ENCODE assay signal across 18 cellular contexts in the genomic region with DNA sequence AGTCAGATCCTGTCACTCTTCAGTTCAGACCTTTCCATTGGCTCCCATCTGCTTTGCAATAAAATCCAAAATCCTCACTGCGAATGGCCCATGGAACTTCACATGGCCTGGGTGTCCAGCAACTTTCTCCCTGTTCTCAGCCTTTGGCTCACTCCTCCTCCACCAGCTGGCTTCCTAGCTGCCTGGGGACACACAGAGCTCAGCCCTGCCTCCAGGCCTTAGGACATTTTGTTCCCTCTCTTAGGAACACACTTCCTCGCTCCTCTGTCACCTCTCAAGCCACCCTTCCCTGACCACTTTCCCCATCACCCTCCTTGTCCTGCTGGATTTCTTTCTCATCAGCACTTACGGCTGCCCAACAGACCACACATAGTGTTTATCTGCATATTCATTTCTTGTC.
DNase-seq lines count a peak whose midpoint lies in the region; ATAC-seq, FAIRE-seq and TF ChIP-seq lines count a peak whose summit lies in the region.
"Had no signal": no experiment of that assay in that cellular context is flagged by ENCODE, and none has a peak within 500 bp of the region (broad histone marks: within the 10 kb centered on the region; RNA-seq: fewer than 3 reads in every experiment).

No MANE protein-coding gene starts in this region.

- POLR2A ChIA-PET in WTC11 (lab: Charles Lee): no interaction called here
- POLR2A ChIA-PET in naive thymus-derived CD4-positive, alpha-beta T cell (lab: Charles Lee): no interaction called here

- H3F3A ChIP-seq in neural progenitor cell (ENCODE audit: low read depth): no peaks in the 10 kb centered on the region

- no peaks in the 10 kb centered on the region for H3K36me3 Mint-ChIP-seq in WTC11
- no peaks in the 10 kb centered on the region for H3K36me3 Mint-ChIP-seq in neural progenitor cell
- no peaks in the 10 kb centered on the region for H3K36me3 Mint-ChIP-seq in naive thymus-derived CD4-positive, alpha-beta T cell
- H3K36me3 Mint-ChIP-seq: CD4-positive, alpha-beta memory T cell had no signal

- ATAC-seq in WTC11: no peak
- ATAC-seq in heart right ventricle: peak in 6 of 8 donors; percentile 33 to 91 (median 76)
- ATAC-seq in naive thymus-derived CD4-positive, alpha-beta T cell: no peak
- no peak for ATAC-seq in HG03045 (IDR thresholded peaks at IDR 0.05; ENCODE audit: unreplicated experiment)

- no peak overlapping the region for H2AFZ ChIP-seq in neural progenitor cell (replicated peaks)

- no peaks in the 10 kb centered on the region for H3K79me2 ChIP-seq in neural progenitor cell (ENCODE audit: low read depth)

- no peak overlapping the region for H3K4me2 ChIP-seq in neural progenitor cell

- H3K27ac ChIP-seq in heart right ventricle (no peak overlapping the region), neural progenitor cell (no peak overlapping the region)
- H3K27ac ChIP-seq in naive thymus-derived CD4-positive, alpha-beta T cell (ENCODE audit: low read depth, low read length): no peak overlapping the region
- H3K27ac ChIP-seq: HL-60, SJCRH30 had no signal

- H3K4me1 Mint-ChIP-seq in WTC11 (peaks cover 17% of the 10 kb centered on the region), neural progenitor cell (no peaks in the 10 kb centered on the region)
- no peaks in the 10 kb centered on the region for H3K4me1 Mint-ChIP-seq in naive thymus-derived CD4-positive, alpha-beta T cell
- H3K4me1 Mint-ChIP-seq: B cell; CD4-positive, alpha-beta memory T cell had no signal

- H3K9ac ChIP-seq in neural progenitor cell: no peak overlapping the region

- DNase-seq in WTC11 (ENCODE audit: low spot score): no peak
- peak in 1 of 2 donors; percentile 40 for DNase-seq in heart right ventricle
- no peak for DNase-seq in neural progenitor cell (ENCODE audit: low spot score)
- DNase-seq in urothelium cell line (ENCODE audit: low spot score): no peak
- DNase-seq in naive thymus-derived CD4-positive, alpha-beta T cell: no peak
- DNase-seq in NCI-H524 treated with DMSO at 0.1 percent for 48 hours (lab: John Stamatoyannopoulos, UW): no peak
- DNase-seq: CD4-positive, alpha-beta memory T cell; MV-4-11; NCI-H1417; NCI-H1930; NCI-H446 treated with DMSO at 0.1 percent for 48 hours; NCI-H774; RPMI8226; SJCRH30 had no signal

- H3K9me3 Mint-ChIP-seq in WTC11: 0 out of 2 replicates have a peak, but pooled peaks cover 4% of the 10 kb centered on the region
- H3K9me3 Mint-ChIP-seq in neural progenitor cell: no peaks in the 10 kb centered on the region
- peaks cover 0 to 5% (median 0%) of the 10 kb centered on the region in 11 donors for H3K9me3 Mint-ChIP-seq in naive thymus-derived CD4-positive, alpha-beta T cell

- 69 to 75% methylated on average over 3 of the region's 3 CpGs for WGBS in heart right ventricle, 2 donors

- H3K4me1 ChIP-seq in heart right ventricle (peaks cover 0 to 11% (median 7%) of the 10 kb centered on the region in 9 donors), neural progenitor cell (no peaks in the 10 kb centered on the region)
- H3K4me1 ChIP-seq in naive thymus-derived CD4-positive, alpha-beta T cell (ENCODE audit: control insufficient read depth in 2 of 2, insufficient read depth in 2 of 2, low read length in 2 of 2): no peaks in the 10 kb centered on the region
- H3K4me1 ChIP-seq: HAP-1, SJCRH30 had no signal

- H3K27me3 Mint-ChIP-seq in WTC11 (ENCODE audit: low read depth) (no peaks in the 10 kb centered on the region; the same call in 1 of the 2 replicates), neural progenitor cell (ENCODE audit: insufficient read depth, low read depth) (no peaks in the 10 kb centered on the region)
- H3K27me3 Mint-ChIP-seq in naive thymus-derived CD4-positive, alpha-beta T cell: peaks cover 0 to 27% (median 24%) of the 10 kb centered on the region in 5 donors

- H3K4me3 ChIP-seq in heart right ventricle (no peak overlapping the region), neural progenitor cell (no peak overlapping the region)
- H3K4me3 ChIP-seq in naive thymus-derived CD4-positive, alpha-beta T cell (ENCODE audit: low read length): no peak overlapping the region
- H3K4me3 ChIP-seq: HAP-1, SJCRH30 had no signal

- H3K27me3 ChIP-seq in heart right ventricle: peaks cover 0 to 11% (median 0%) of the 10 kb centered on the region in 7 donors
- no peaks in the 10 kb centered on the region for H3K27me3 ChIP-seq in neural progenitor cell
- H3K27me3 ChIP-seq in naive thymus-derived CD4-positive, alpha-beta T cell (ENCODE audit: control insufficient read depth in 2 of 2, insufficient read depth in 2 of 2, low read length in 2 of 2): no peaks in the 10 kb centered on the region
- H3K27me3 ChIP-seq: SJCRH30 had no signal

- H3K36me3 ChIP-seq in heart right ventricle (no peaks in the 10 kb centered on the region), neural progenitor cell (no peaks in the 10 kb centered on the region)
- H3K36me3 ChIP-seq in naive thymus-derived CD4-positive, alpha-beta T cell (ENCODE audit: control insufficient read depth in 2 of 3, insufficient read depth in 3 of 3, low read length in 3 of 3): no peaks in the 10 kb centered on the region
- H3K36me3 ChIP-seq: HAP-1, SJCRH30 had no signal

- intact Hi-C loops in heart right ventricle (cut with DNase I): no loop called here
- intact Hi-C loops in naive thymus-derived CD4-positive, alpha-beta T cell (cut with micrococcal nuclease): no loop called here

- H3K9me3 ChIP-seq in heart right ventricle (no peaks in the 10 kb centered on the region), neural progenitor cell (ENCODE audit: low read depth) (no peaks in the 10 kb centered on the region)
- H3K9me3 ChIP-seq in naive thymus-derived CD4-positive, alpha-beta T cell (ENCODE audit: control insufficient read depth in 2 of 3, low read length in 3 of 3): no peaks in the 10 kb centered on the region
- H3K9me3 ChIP-seq: HAP-1, SJCRH30 had no signal

- H3K27ac Mint-ChIP-seq in WTC11 (peak overlapping the region; percentile 2; the same call in 1 of the 2 replicates), neural progenitor cell (peak overlapping the region; percentile 28)
- no peak overlapping the region for H3K27ac Mint-ChIP-seq in naive thymus-derived CD4-positive, alpha-beta T cell
- H3K27ac Mint-ChIP-seq: B cell; CD4-positive, alpha-beta memory T cell had no signal

- TF ChIP-seq CTCF in WTC11 (IDR thresholded peaks at IDR 0.05): no peak
- no peak for TF ChIP-seq CTCF in heart right ventricle (IDR thresholded peaks at IDR 0.05)
- no peak for TF ChIP-seq CTCF in neural progenitor cell (IDR thresholded peaks at IDR 0.05)

- peak; percentile 23 for FAIRE-seq in urothelium cell line (lab: Jason Lieb, UNC)

- H4K20me1 ChIP-seq in neural progenitor cell (ENCODE audit: low read depth): no peaks in the 10 kb centered on the region

- H3K4me3 Mint-ChIP-seq in WTC11 (no peak overlapping the region), neural progenitor cell (no peak overlapping the region)
- H3K4me3 Mint-ChIP-seq in naive thymus-derived CD4-positive, alpha-beta T cell: no peak overlapping the region
- H3K4me3 Mint-ChIP-seq: B cell; CD4-positive, alpha-beta memory T cell had no signal

- CTCF ChIA-PET in WTC11 (lab: Charles Lee): interaction anchor here (1.0 to 1.3 kb wide), 2 partner anchors 9 to 89 kb away, joined by 4 to 5 read pairs; no protein-coding TSS in a partner anchor
- CTCF ChIA-PET in naive thymus-derived CD4-positive, alpha-beta T cell (lab: Charles Lee): no interaction called here

TF ChIP-seq in WTC11, 78 proteins besides CTCF, POLR2A, EP300 and RAD21:
- no peak for TF ChIP-seq KAT7 (CRISPR knock-in tag; IDR thresholded peaks at IDR 0.05; ENCODE audit: borderline replicate concordance)
- no peak for TF ChIP-seq NFE2L1 (CRISPR knock-in tag; IDR thresholded peaks at IDR 0.05)
- TF ChIP-seq TEAD1 (CRISPR knock-in tag; IDR thresholded peaks at IDR 0.05): no peak
- TF ChIP-seq ZNF671 (CRISPR knock-in tag; IDR thresholded peaks at IDR 0.05): no peak
- no peak for TF ChIP-seq ZNF416 (CRISPR knock-in tag; IDR thresholded peaks at IDR 0.05)
- TF ChIP-seq ZNF138 (CRISPR knock-in tag; conservative IDR thresholded peaks at IDR 0.05): no peak

Comparison
In these comparisons a context has a peak if more than half of its experiments do, and no peak if none do; other contexts are left out.
1. ATAC-seq: peak in heart right ventricle (6 of 8); none in WTC11 (single experiment), naive thymus-derived CD4-positive, alpha-beta T cell (single experiment) and HG03045 (single experiment).
2. H3K27ac Mint-ChIP-seq: peak in WTC11 (single experiment) and neural progenitor cell (single experiment); none in naive thymus-derived CD4-positive, alpha-beta T cell (0 of 9).